ENCODE assay signal across 10 cellular contexts in the genomic region with DNA sequence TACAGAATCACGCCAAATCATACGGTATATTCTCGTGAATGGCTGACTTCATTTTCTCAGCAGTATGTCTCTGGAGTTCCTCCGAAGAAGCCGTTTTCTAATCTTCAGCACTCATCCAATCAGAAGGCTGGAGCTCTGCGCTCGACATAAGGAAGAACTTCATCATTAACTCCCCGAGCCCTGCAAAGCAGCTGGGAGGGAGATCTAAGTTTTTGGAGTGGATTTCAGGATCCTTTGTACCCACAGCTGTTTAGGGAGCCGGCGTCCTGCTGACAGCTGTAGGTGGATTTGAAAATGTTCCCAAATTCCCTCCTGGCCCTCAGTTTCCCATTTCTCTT. TPM values are rescaled to one million over a fixed set of nuclear protein-coding genes. Genes with fewer than 3 reads are reported as not detected.
DNase-seq lines count a peak whose midpoint lies in the region; ATAC-seq and TF ChIP-seq lines count a peak whose summit lies in the region.
"Had no signal": no experiment of that assay in that cellular context is flagged by ENCODE, and none has a peak within 500 bp of the region (broad histone marks: within the 10 kb centered on the region; RNA-seq: fewer than 3 reads in every experiment).

No MANE protein-coding gene starts in this region.

- DNase-seq in COLO829 (ENCODE audit: low spot score) (peak; percentile 35), Peyer's patch (no peak), fibroblast of villous mesenchyme (ENCODE audit: low read depth) (peak; percentile 85), renal cortical epithelial cell (ENCODE audit: low read depth) (peak; percentile 51), superior temporal gyrus (ENCODE audit: extremely low spot score) (no peak)
- no peak for DNase-seq in stimulated activated naive B cell treated with anti-CD40 and anti-IgM and Interleukin-4, amounts not matched to agents 10 μg/mL and 1 μg/mL and 100 μg/mL, for 72 hours
- DNase-seq in stimulated activated naive CD4-positive, alpha-beta T cell treated with Interleukin-2 at 50 U/mL for 16 hours (lab: John Stamatoyannopoulos, UW), result no peak
- DNase-seq: activated naive CD4-positive, alpha-beta T cell treated with Interleukin-2 at 50 U/mL for 16 hours had no signal

- peak overlapping the region in 2 of 4 donors; percentile 38 to 66 for H3K27ac ChIP-seq in Peyer's patch

- H3K4me3 ChIP-seq in Peyer's patch (peak overlapping the region in 3 of 4 donors; percentile 34 to 49 (median 37)), fibroblast of villous mesenchyme (ENCODE audit: low read depth, low read length) (peak overlapping the region; percentile 59)
- H3K4me3 ChIP-seq: mucosa of descending colon had no signal

- TF ChIP-seq CTCF in Peyer's patch (IDR thresholded peaks at IDR 0.05), result no peak
- no peak for TF ChIP-seq CTCF in fibroblast of villous mesenchyme (IDR thresholded peaks at IDR 0.05; ENCODE audit: insufficient read depth, low read depth, low read length)

- TF ChIP-seq POLR2A in Peyer's patch (IDR thresholded peaks at IDR 0.05), result no peak

- H3K4me1 Mint-ChIP-seq in stimulated activated naive B cell treated with anti-CD40 and anti-IgM and Interleukin-4, amounts not matched to agents 10 μg/mL and 1 μg/mL and 100 μg/mL, for 72 hours, result peaks cover 3 to 6% of the 10 kb centered on the region in 2 donors

- peaks cover 32 to 40% of the 10 kb centered on the region in 2 donors for H3K27me3 Mint-ChIP-seq in stimulated activated naive B cell treated with anti-CD40 and anti-IgM and Interleukin-4, amounts not matched to agents 10 μg/mL and 1 μg/mL and 100 μg/mL, for 72 hours

- H3K4me1 ChIP-seq in Peyer's patch, result no peaks in the 10 kb centered on the region

- H3K9me3 Mint-ChIP-seq in stimulated activated naive B cell treated with anti-CD40 and anti-IgM and Interleukin-4, amounts not matched to agents 10 μg/mL and 1 μg/mL and 100 μg/mL, for 72 hours, result no peaks in the 10 kb centered on the region

- no peak for ATAC-seq in stimulated activated naive B cell treated with anti-CD40 and anti-IgM and Interleukin-4, amounts not matched to agents 10 μg/mL and 1 μg/mL and 100 μg/mL, for 72 hours (replicated peaks)
- ATAC-seq in GM19463 (IDR thresholded peaks at IDR 0.05; ENCODE audit: unreplicated experiment), result no peak
- ATAC-seq: mucosa of descending colon had no signal

- no peak overlapping the region for H3K27ac Mint-ChIP-seq in stimulated activated naive B cell treated with anti-CD40 and anti-IgM and Interleukin-4, amounts not matched to agents 10 μg/mL and 1 μg/mL and 100 μg/mL, for 72 hours

- no peaks in the 10 kb centered on the region for H3K36me3 Mint-ChIP-seq in stimulated activated naive B cell treated with anti-CD40 and anti-IgM and Interleukin-4, amounts not matched to agents 10 μg/mL and 1 μg/mL and 100 μg/mL, for 72 hours

- no peak overlapping the region for H3K4me3 Mint-ChIP-seq in stimulated activated naive B cell treated with anti-CD40 and anti-IgM and Interleukin-4, amounts not matched to agents 10 μg/mL and 1 μg/mL and 100 μg/mL, for 72 hours

- no peaks in the 10 kb centered on the region for H3K36me3 ChIP-seq in Peyer's patch

- no peaks in the 10 kb centered on the region for H3K9me3 ChIP-seq in Peyer's patch
- H3K9me3 ChIP-seq: mucosa of descending colon had no signal

- no peaks in the 10 kb centered on the region for H3K27me3 ChIP-seq in Peyer's patch

RNA-seq across cellular contexts. Expression of gene SDK1, which starts 40.7 kb away (rescaled TPM):
- 10 to 100 TPM in 3 of 4 donors, 1 to 10 TPM in 1; 3.7 to 80.9 (median 13.1) TPM for total RNA-seq in Peyer's patch
- total RNA-seq in fibroblast of villous mesenchyme, result 0.43 and 0.64 TPM in 2 replicates
- 6.3 and 30.9 TPM in 2 replicates for total RNA-seq in renal cortical epithelial cell

Comparison
In these comparisons a context has a peak if more than half of its experiments do, and no peak if none do; other contexts are left out.
1. DNase-seq: peak in COLO829 (single experiment), fibroblast of villous mesenchyme (single experiment) and renal cortical epithelial cell (single experiment); none in Peyer's patch (0 of 3), stimulated activated naive B cell treated with anti-CD40 and anti-IgM and Interleukin-4, amounts not matched to agents 10 μg/mL and 1 μg/mL and 100 μg/mL, for 72 hours (single experiment), superior temporal gyrus (single experiment) and stimulated activated naive CD4-positive, alpha-beta T cell treated with Interleukin-2 at 50 U/mL for 16 hours (single experiment).